In genomic region chr12:68587448-68587873, GRCh38 we compare ENCODE assay signal across 1 cellular context.
TF ChIP-seq lines count a peak whose summit lies in the region.

No MANE protein-coding gene starts in this region.

TF ChIP-seq in GM12878, 131 proteins besides CTCF, POLR2A, EP300 and RAD21:
- TF ChIP-seq STAT1 (conservative IDR thresholded peaks at IDR 0.05) (no peak), YY1 (IDR thresholded peaks at IDR 0.05; ENCODE audit: low read depth, low read length) (no peak), IKZF2 (IDR thresholded peaks at IDR 0.05) (peak; percentile 81 to 87), SRF (IDR thresholded peaks at IDR 0.05; ENCODE audit: low read depth in 2 of 2, low read length in 2 of 2) (no peak), MTA2 (IDR thresholded peaks at IDR 0.05; ENCODE audit: low read depth) (peak; percentile 79), PAX5 (IDR thresholded peaks at IDR 0.05; ENCODE audit: borderline replicate concordance, low read depth, low read length) (peak; percentile 57; the same call in 1 of the 2 replicates), DPF2 (IDR thresholded peaks at IDR 0.05) (no peak; the same call in 1 of the 2 replicates), CBX3 (IDR thresholded peaks at IDR 0.05; ENCODE audit: borderline replicate concordance, low read depth) (no peak), MLLT1 (IDR thresholded peaks at IDR 0.05) (peak; percentile 66), SMAD1 (IDR thresholded peaks at IDR 0.05; ENCODE audit: low read depth, partially characterized antibody) (no peak), RAD51 (IDR thresholded peaks at IDR 0.05) (peak; percentile 43; the same call in 1 of the 2 replicates), CHD2 (IDR thresholded peaks at IDR 0.05; ENCODE audit: borderline replicate concordance, low read depth, low read length) (peak; percentile 54; the same call in 1 of the 2 replicates), NRF1 (conservative IDR thresholded peaks at IDR 0.05; ENCODE audit: low read depth, low read length) (no peak), CBFB (IDR thresholded peaks at IDR 0.05; ENCODE audit: low read depth) (peak; percentile 45; the same call in 1 of the 2 replicates), ZNF687 (IDR thresholded peaks at IDR 0.05) (peak; percentile 27; the same call in 1 of the 2 replicates), BACH1 (IDR thresholded peaks at IDR 0.05; ENCODE audit: borderline replicate concordance) (no peak), GATAD2B (conservative IDR thresholded peaks at IDR 0.05; ENCODE audit: low read depth) (peak; percentile 71), ATF7 (IDR thresholded peaks at IDR 0.05; ENCODE audit: low read depth) (peak; percentile 79), BMI1 (IDR thresholded peaks at IDR 0.05; ENCODE audit: borderline replicate concordance) (no peak), BCL11A (IDR thresholded peaks at IDR 0.05; ENCODE audit: low read depth, low read length) (peak; percentile 47; the same call in 1 of the 2 replicates), ZBTB33 (IDR thresholded peaks at IDR 0.05) (no peak), CBX5 (IDR thresholded peaks at IDR 0.05; ENCODE audit: low read depth) (peak; percentile 68; the same call in 1 of the 2 replicates), RELB (IDR thresholded peaks at IDR 0.05; ENCODE audit: low read depth) (peak; percentile 53; the same call in 1 of the 2 replicates), RBBP5 (conservative IDR thresholded peaks at IDR 0.05) (no peak), ZNF622 (IDR thresholded peaks at IDR 0.05) (no peak), SIX5 (IDR thresholded peaks at IDR 0.05; ENCODE audit: low read depth, low read length, severe bottlenecking) (no peak), RUNX3 (IDR thresholded peaks at IDR 0.05; ENCODE audit: low read length) (peak; percentile 90), IKZF1 (conservative IDR thresholded peaks at IDR 0.05) (peak; percentile 72), HDAC6 (IDR thresholded peaks at IDR 0.05; ENCODE audit: unreplicated experiment) (no peak), NBN (IDR thresholded peaks at IDR 0.05) (peak; percentile 55; the same call in 1 of the 2 replicates), ZSCAN29 (IDR thresholded peaks at IDR 0.05) (no peak), ZNF207 (IDR thresholded peaks at IDR 0.05; ENCODE audit: borderline replicate concordance) (0 out of 2 replicates have a peak, but pooled peaks have one; percentile 57), EED (IDR thresholded peaks at IDR 0.05; ENCODE audit: low read depth) (0 out of 2 replicates have a peak, but pooled peaks have one; percentile 31), SPI1 (IDR thresholded peaks at IDR 0.05; ENCODE audit: borderline replicate concordance, insufficient read depth, low read depth, low read length) (peak; percentile 63; the same call in 1 of the 2 replicates), SKIL (IDR thresholded peaks at IDR 0.05; ENCODE audit: low read depth, poor library complexity, severe bottlenecking) (peak; percentile 45)
